1 cellular context compared by ENCODE assay signal in genomic region chr15:64093627-64094417, GRCh38.
A peak's percentile ranks its signal among the peaks of the same experiment; 100 is the strongest.
TF ChIP-seq lines count a peak whose summit lies in the region.

A gene with protein sequence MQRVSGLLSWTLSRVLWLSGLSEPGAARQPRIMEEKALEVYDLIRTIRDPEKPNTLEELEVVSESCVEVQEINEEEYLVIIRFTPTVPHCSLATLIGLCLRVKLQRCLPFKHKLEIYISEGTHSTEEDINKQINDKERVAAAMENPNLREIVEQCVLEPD (minus strand): TSS chr15:64093838. CDS start chr15:64093768, 70 bp downstream.

TF ChIP-seq in K562, 482 proteins besides CTCF, POLR2A, EP300 and RAD21 (continued from another document and continues in another):
- TF ChIP-seq, protein P1, sequence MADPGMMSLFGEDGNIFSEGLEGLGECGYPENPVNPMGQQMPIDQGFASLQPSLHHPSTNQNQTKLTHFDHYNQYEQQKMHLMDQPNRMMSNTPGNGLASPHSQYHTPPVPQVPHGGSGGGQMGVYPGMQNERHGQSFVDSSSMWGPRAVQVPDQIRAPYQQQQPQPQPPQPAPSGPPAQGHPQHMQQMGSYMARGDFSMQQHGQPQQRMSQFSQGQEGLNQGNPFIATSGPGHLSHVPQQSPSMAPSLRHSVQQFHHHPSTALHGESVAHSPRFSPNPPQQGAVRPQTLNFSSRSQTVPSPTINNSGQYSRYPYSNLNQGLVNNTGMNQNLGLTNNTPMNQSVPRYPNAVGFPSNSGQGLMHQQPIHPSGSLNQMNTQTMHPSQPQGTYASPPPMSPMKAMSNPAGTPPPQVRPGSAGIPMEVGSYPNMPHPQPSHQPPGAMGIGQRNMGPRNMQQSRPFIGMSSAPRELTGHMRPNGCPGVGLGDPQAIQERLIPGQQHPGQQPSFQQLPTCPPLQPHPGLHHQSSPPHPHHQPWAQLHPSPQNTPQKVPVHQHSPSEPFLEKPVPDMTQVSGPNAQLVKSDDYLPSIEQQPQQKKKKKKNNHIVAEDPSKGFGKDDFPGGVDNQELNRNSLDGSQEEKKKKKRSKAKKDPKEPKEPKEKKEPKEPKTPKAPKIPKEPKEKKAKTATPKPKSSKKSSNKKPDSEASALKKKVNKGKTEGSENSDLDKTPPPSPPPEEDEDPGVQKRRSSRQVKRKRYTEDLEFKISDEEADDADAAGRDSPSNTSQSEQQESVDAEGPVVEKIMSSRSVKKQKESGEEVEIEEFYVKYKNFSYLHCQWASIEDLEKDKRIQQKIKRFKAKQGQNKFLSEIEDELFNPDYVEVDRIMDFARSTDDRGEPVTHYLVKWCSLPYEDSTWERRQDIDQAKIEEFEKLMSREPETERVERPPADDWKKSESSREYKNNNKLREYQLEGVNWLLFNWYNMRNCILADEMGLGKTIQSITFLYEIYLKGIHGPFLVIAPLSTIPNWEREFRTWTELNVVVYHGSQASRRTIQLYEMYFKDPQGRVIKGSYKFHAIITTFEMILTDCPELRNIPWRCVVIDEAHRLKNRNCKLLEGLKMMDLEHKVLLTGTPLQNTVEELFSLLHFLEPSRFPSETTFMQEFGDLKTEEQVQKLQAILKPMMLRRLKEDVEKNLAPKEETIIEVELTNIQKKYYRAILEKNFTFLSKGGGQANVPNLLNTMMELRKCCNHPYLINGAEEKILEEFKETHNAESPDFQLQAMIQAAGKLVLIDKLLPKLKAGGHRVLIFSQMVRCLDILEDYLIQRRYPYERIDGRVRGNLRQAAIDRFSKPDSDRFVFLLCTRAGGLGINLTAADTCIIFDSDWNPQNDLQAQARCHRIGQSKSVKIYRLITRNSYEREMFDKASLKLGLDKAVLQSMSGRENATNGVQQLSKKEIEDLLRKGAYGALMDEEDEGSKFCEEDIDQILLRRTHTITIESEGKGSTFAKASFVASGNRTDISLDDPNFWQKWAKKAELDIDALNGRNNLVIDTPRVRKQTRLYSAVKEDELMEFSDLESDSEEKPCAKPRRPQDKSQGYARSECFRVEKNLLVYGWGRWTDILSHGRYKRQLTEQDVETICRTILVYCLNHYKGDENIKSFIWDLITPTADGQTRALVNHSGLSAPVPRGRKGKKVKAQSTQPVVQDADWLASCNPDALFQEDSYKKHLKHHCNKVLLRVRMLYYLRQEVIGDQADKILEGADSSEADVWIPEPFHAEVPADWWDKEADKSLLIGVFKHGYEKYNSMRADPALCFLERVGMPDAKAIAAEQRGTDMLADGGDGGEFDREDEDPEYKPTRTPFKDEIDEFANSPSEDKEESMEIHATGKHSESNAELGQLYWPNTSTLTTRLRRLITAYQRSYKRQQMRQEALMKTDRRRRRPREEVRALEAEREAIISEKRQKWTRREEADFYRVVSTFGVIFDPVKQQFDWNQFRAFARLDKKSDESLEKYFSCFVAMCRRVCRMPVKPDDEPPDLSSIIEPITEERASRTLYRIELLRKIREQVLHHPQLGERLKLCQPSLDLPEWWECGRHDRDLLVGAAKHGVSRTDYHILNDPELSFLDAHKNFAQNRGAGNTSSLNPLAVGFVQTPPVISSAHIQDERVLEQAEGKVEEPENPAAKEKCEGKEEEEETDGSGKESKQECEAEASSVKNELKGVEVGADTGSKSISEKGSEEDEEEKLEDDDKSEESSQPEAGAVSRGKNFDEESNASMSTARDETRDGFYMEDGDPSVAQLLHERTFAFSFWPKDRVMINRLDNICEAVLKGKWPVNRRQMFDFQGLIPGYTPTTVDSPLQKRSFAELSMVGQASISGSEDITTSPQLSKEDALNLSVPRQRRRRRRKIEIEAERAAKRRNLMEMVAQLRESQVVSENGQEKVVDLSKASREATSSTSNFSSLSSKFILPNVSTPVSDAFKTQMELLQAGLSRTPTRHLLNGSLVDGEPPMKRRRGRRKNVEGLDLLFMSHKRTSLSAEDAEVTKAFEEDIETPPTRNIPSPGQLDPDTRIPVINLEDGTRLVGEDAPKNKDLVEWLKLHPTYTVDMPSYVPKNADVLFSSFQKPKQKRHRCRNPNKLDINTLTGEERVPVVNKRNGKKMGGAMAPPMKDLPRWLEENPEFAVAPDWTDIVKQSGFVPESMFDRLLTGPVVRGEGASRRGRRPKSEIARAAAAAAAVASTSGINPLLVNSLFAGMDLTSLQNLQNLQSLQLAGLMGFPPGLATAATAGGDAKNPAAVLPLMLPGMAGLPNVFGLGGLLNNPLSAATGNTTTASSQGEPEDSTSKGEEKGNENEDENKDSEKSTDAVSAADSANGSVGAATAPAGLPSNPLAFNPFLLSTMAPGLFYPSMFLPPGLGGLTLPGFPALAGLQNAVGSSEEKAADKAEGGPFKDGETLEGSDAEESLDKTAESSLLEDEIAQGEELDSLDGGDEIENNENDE (IDR thresholded peaks at IDR 0.05; ENCODE audit: low read depth, low read length) = no peak
- TF ChIP-seq TCF7 (IDR thresholded peaks at IDR 0.05; ENCODE audit: borderline replicate concordance) (no peak), OTX1 (CRISPR knock-in tag; IDR thresholded peaks at IDR 0.05) (no peak), AFF1 (IDR thresholded peaks at IDR 0.05; ENCODE audit: low read depth in 1 of 2, partially characterized antibody in 2 of 2) (peak in 1 of 2 experiments; percentile 98), POLR2H (tag; IDR thresholded peaks at IDR 0.05; ENCODE audit: low read depth) (peak; percentile 70), ZNF347 (CRISPR knock-in tag; IDR thresholded peaks at IDR 0.05; ENCODE audit: low read depth) (no peak), SAP30 (IDR thresholded peaks at IDR 0.05; ENCODE audit: borderline replicate concordance, insufficient read depth, low read depth, low read length, poor library complexity, severe bottlenecking) (peak; percentile 12), ZNF124 (CRISPR knock-in tag; IDR thresholded peaks at IDR 0.05) (no peak), CBX8 (IDR thresholded peaks at IDR 0.05; ENCODE audit: borderline replicate concordance, extremely low read depth, low read depth, low read length, poor library complexity, severe bottlenecking) (no peak), ZSCAN29 (IDR thresholded peaks at IDR 0.05) (no peak), FOXA3 (CRISPR knock-in tag; conservative IDR thresholded peaks at IDR 0.05 in 1 of 2, IDR thresholded peaks at IDR 0.05 in 1 of 2) (no peak), DMBX1 (CRISPR knock-in tag; IDR thresholded peaks at IDR 0.05; ENCODE audit: borderline replicate concordance) (no peak; the same call in 1 of the 2 replicates), ZNF212 (CRISPR knock-in tag; IDR thresholded peaks at IDR 0.05) (0 out of 2 replicates have a peak, but pooled peaks have one; percentile 43), SNRNP70 (optimal IDR thresholded peaks at IDR 0.05; ENCODE audit: low read depth, low read length) (no peak), ZKSCAN3 (CRISPR knock-in tag; IDR thresholded peaks at IDR 0.05) (no peak), ATF6 (CRISPR knock-in tag; IDR thresholded peaks at IDR 0.05) (no peak), ATF7 (IDR thresholded peaks at IDR 0.05) (peak; percentile 93), ZNF24 (IDR thresholded peaks at IDR 0.05) (no peak), ZNF76 (CRISPR knock-in tag; IDR thresholded peaks at IDR 0.05; ENCODE audit: borderline replicate concordance) (no peak), NFYB (IDR thresholded peaks at IDR 0.05; ENCODE audit: extremely low read depth, insufficient read length) (peak; percentile 8), KDM5B (IDR thresholded peaks at IDR 0.05; ENCODE audit: insufficient replicate concordance, low read depth, low read length) (peak; percentile 63), ILF3 (IDR thresholded peaks at IDR 0.05; ENCODE audit: borderline replicate concordance) (no peak), KLF13 (tag; IDR thresholded peaks at IDR 0.05; ENCODE audit: borderline replicate concordance, low read depth) (no peak), ZNF253 (CRISPR knock-in tag; conservative IDR thresholded peaks at IDR 0.05) (no peak)
- TF ChIP-seq, protein P2, sequence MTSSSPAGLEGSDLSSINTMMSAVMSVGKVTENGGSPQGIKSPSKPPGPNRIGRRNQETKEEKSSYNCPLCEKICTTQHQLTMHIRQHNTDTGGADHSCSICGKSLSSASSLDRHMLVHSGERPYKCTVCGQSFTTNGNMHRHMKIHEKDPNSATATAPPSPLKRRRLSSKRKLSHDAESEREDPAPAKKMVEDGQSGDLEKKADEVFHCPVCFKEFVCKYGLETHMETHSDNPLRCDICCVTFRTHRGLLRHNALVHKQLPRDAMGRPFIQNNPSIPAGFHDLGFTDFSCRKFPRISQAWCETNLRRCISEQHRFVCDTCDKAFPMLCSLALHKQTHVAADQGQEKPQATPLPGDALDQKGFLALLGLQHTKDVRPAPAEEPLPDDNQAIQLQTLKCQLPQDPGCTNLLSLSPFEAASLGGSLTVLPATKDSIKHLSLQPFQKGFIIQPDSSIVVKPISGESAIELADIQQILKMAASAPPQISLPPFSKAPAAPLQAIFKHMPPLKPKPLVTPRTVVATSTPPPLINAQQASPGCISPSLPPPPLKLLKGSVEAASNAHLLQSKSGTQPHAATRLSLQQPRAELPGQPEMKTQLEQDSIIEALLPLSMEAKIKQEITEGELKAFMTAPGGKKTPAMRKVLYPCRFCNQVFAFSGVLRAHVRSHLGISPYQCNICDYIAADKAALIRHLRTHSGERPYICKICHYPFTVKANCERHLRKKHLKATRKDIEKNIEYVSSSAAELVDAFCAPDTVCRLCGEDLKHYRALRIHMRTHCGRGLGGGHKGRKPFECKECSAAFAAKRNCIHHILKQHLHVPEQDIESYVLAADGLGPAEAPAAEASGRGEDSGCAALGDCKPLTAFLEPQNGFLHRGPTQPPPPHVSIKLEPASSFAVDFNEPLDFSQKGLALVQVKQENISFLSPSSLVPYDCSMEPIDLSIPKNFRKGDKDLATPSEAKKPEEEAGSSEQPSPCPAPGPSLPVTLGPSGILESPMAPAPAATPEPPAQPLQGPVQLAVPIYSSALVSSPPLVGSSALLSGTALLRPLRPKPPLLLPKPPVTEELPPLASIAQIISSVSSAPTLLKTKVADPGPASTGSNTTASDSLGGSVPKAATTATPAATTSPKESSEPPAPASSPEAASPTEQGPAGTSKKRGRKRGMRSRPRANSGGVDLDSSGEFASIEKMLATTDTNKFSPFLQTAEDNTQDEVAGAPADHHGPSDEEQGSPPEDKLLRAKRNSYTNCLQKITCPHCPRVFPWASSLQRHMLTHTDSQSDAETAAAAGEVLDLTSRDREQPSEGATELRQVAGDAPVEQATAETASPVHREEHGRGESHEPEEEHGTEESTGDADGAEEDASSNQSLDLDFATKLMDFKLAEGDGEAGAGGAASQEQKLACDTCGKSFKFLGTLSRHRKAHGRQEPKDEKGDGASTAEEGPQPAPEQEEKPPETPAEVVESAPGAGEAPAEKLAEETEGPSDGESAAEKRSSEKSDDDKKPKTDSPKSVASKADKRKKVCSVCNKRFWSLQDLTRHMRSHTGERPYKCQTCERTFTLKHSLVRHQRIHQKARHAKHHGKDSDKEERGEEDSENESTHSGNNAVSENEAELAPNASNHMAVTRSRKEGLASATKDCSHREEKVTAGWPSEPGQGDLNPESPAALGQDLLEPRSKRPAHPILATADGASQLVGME (CRISPR knock-in tag; IDR thresholded peaks at IDR 0.05) = no peak
- TF ChIP-seq, protein P3, sequence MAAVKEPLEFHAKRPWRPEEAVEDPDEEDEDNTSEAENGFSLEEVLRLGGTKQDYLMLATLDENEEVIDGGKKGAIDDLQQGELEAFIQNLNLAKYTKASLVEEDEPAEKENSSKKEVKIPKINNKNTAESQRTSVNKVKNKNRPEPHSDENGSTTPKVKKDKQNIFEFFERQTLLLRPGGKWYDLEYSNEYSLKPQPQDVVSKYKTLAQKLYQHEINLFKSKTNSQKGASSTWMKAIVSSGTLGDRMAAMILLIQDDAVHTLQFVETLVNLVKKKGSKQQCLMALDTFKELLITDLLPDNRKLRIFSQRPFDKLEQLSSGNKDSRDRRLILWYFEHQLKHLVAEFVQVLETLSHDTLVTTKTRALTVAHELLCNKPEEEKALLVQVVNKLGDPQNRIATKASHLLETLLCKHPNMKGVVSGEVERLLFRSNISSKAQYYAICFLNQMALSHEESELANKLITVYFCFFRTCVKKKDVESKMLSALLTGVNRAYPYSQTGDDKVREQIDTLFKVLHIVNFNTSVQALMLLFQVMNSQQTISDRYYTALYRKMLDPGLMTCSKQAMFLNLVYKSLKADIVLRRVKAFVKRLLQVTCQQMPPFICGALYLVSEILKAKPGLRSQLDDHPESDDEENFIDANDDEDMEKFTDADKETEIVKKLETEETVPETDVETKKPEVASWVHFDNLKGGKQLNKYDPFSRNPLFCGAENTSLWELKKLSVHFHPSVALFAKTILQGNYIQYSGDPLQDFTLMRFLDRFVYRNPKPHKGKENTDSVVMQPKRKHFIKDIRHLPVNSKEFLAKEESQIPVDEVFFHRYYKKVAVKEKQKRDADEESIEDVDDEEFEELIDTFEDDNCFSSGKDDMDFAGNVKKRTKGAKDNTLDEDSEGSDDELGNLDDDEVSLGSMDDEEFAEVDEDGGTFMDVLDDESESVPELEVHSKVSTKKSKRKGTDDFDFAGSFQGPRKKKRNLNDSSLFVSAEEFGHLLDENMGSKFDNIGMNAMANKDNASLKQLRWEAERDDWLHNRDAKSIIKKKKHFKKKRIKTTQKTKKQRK (IDR thresholded peaks at IDR 0.05; ENCODE audit: borderline replicate concordance, low read depth, low read length) = no peak
